21 cellular contexts compared by ENCODE assay signal in the genomic region with DNA sequence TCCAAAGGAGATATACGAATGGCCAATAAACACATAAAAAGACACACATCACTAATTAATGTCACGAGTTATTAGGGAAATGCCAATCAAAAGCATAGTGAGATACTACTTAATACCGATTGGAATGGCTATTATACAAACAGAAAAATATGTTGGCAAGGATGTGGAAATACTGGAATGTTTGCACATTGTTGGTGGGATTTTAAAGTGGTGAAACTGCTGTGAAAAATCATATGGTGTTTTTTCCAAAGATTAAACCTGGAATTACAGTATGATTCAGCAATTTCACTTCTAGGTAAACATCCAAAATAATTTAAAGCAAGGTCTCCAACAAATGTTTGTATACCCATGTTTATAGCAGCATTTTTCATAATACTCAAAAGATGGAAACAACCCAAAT.
A peak's percentile ranks its signal among the peaks of the same experiment; 100 is the strongest.
DNase-seq lines count a peak whose midpoint lies in the region; ATAC-seq, FAIRE-seq and TF ChIP-seq lines count a peak whose summit lies in the region.
"Had no signal": no experiment of that assay in that cellular context is flagged by ENCODE, and none has a peak within 500 bp of the region (broad histone marks: within the 10 kb centered on the region; RNA-seq: fewer than 3 reads in every experiment).

No MANE protein-coding gene starts in this region.

- H3K4me1 Mint-ChIP-seq in GM23338, result peaks cover 9% of the 10 kb centered on the region
- H3K4me1 Mint-ChIP-seq: IgD-negative memory B cell had no signal

- no peak overlapping the region for H3K4me3 Mint-ChIP-seq in GM23338
- H3K4me3 Mint-ChIP-seq: CD4-positive, alpha-beta T cell; IgD-negative memory B cell had no signal

- ATAC-seq in GM23338, result no peak
- ATAC-seq in pancreas, result no peak
- no peak for ATAC-seq in GM18502 (IDR thresholded peaks at IDR 0.05; ENCODE audit: poor library complexity, unreplicated experiment)
- no peak for ATAC-seq in GM18498 (IDR thresholded peaks at IDR 0.05; ENCODE audit: unreplicated experiment)
- ATAC-seq: HepG2 had no signal

- no peaks in the 10 kb centered on the region for H4K20me1 ChIP-seq in GM23338 (replicated peaks; ENCODE audit: insufficient read depth)

- peak overlapping the region; percentile 76; the same call in 1 of the 2 replicates for H3K27ac Mint-ChIP-seq in GM23338
- H3K27ac Mint-ChIP-seq: CD4-positive, alpha-beta T cell; IgD-negative memory B cell had no signal

- H3K4me2 ChIP-seq in GM23338, result no peak overlapping the region

- 38 to 44% methylated on average over 3 of the region's 3 CpGs for WGBS in pancreas, 2 donors

- H3F3A ChIP-seq in GM23338 (replicated peaks; ENCODE audit: low read depth), result no peaks in the 10 kb centered on the region

- no peaks in the 10 kb centered on the region for H3K9me2 ChIP-seq in GM23338 (ENCODE audit: insufficient read depth)

- H3K27ac ChIP-seq in GM23338 (ENCODE audit: low read depth), result no peak overlapping the region
- H3K27ac ChIP-seq in pancreas, result no peak overlapping the region

- peak; percentile 57 for FAIRE-seq in pancreas (lab: Jason Lieb, UNC)
- FAIRE-seq: D721Med, GM12892, H1, HepG2 had no signal

- H3K4me1 ChIP-seq in GM23338 (ENCODE audit: insufficient read depth) (no peaks in the 10 kb centered on the region; the same call in 1 of the 2 replicates), pancreas (no peaks in the 10 kb centered on the region)
- H3K4me1 ChIP-seq: BE2C, Caco-2, HAP-1 had no signal

- H3K79me2 ChIP-seq in GM23338 (replicated peaks; ENCODE audit: insufficient read depth), result no peaks in the 10 kb centered on the region

- H3K9me3 Mint-ChIP-seq in GM23338, result peaks cover 12% of the 10 kb centered on the region

- TF ChIP-seq CTCF in GM23338 (conservative IDR thresholded peaks at IDR 0.05; ENCODE audit: low read depth in 2 of 2) (no peak), pancreas (IDR thresholded peaks at IDR 0.05) (no peak)

- H3K36me3 ChIP-seq in GM23338 (ENCODE audit: insufficient read depth), result no peaks in the 10 kb centered on the region
- no peaks in the 10 kb centered on the region for H3K36me3 ChIP-seq in pancreas
- H3K36me3 ChIP-seq: BE2C, HAP-1 had no signal

- no peaks in the 10 kb centered on the region for H3K27me3 ChIP-seq in GM23338 (ENCODE audit: insufficient read depth)
- no peaks in the 10 kb centered on the region for H3K27me3 ChIP-seq in pancreas
- H3K27me3 ChIP-seq: BE2C had no signal

- H2AFZ ChIP-seq in GM23338, result no peak overlapping the region

- peaks cover 3% of the 10 kb centered on the region; the same call in 2 of the 3 replicates for H3K36me3 Mint-ChIP-seq in GM23338 (ENCODE audit: low read depth)
- H3K36me3 Mint-ChIP-seq: IgD-negative memory B cell had no signal

- no peaks in the 10 kb centered on the region for H3K9me3 ChIP-seq in pancreas
- H3K9me3 ChIP-seq: BE2C, Caco-2, HAP-1 had no signal

- intact Hi-C loops in pancreas (cut with DNase I), result no loop called here

- no peak overlapping the region for H3K4me3 ChIP-seq in GM23338
- no peak overlapping the region for H3K4me3 ChIP-seq in pancreas
- H3K4me3 ChIP-seq: HAP-1 had no signal

- DNase-seq in GM23338 (ENCODE audit: low spot score), result no peak
- peak; percentile 27 for DNase-seq in astrocyte of the hippocampus (ENCODE audit: low read depth, low spot score)
- no peak for DNase-seq in pancreas
- DNase-seq in HPDE6-E6E7 (ENCODE audit: extremely low spot score), result no peak
- DNase-seq: ACHN; BE2C; C1 segment of cervical spinal cord; Caco-2; CD4-positive, alpha-beta T cell; DMS153; DMS79; GDM1; KG1 had no signal

- H3K27me3 Mint-ChIP-seq in GM23338 (ENCODE audit: insufficient read depth, low read depth, poor library complexity), result peaks cover 2% of the 10 kb centered on the region
- H3K27me3 Mint-ChIP-seq: CD4-positive, alpha-beta T cell; IgD-negative memory B cell had no signal

TF ChIP-seq in GM23338, 12 proteins besides CTCF, POLR2A, EP300 and RAD21 (continues in another document):
- no peak for TF ChIP-seq STAT1 (IDR thresholded peaks at IDR 0.05; ENCODE audit: unreplicated experiment)
- no peak for TF ChIP-seq ETS1 (IDR thresholded peaks at IDR 0.05)
- TF ChIP-seq REST (IDR thresholded peaks at IDR 0.05; ENCODE audit: unreplicated experiment), result no peak
- TF ChIP-seq EZH2 (IDR thresholded peaks at IDR 0.05; ENCODE audit: low read depth, unreplicated experiment), result no peak
- no peak for TF ChIP-seq NANOG (IDR thresholded peaks at IDR 0.05; ENCODE audit: borderline replicate concordance)
- TF ChIP-seq POLR2AphosphoS5 (IDR thresholded peaks at IDR 0.05; ENCODE audit: low read depth), result no peak
